Comparison of ENCODE assay signal across 20 cellular contexts in the genomic region with DNA sequence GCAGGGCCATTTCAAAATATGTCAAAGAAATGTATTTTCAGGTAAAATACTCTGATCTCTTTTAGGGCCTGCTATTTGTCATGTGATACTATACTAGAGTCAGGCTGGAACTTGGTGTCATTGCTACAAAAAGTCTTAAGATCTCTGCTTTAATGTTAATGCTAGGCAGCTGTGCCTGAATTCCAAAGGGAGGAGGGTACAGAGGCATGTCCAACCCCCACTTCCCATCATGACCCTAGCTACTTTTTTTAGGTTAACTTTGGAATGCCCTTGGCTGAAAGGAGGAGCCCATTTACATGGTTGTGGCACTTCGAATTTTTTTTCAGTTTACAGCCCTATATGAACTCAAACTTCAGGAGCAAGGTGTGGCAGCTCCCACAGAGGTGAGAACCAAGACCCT.
"Had no signal": no experiment of that assay in that cellular context is flagged by ENCODE, and none has a peak within 500 bp of the region (broad histone marks: within the 10 kb centered on the region; RNA-seq: fewer than 3 reads in every experiment).

No MANE protein-coding gene starts in this region.

- H3K27ac ChIP-seq: epithelial cell of prostate, esophagus muscularis mucosa, gastroesophageal sphincter, skin epidermis, stomach, thoracic aorta, transverse colon had no signal

- H3K4me1 ChIP-seq: esophagus muscularis mucosa, gastroesophageal sphincter, stomach, transverse colon had no signal

- H3K9me3 Mint-ChIP-seq: natural killer cell treated with Interleukin-12 subunit alpha and Interleukin-12 subunit beta and Interleukin-15 and Interleukin-18, amount 100 ng/mL, for 72 hours had no signal

- H3K36me3 ChIP-seq: esophagus muscularis mucosa, gastroesophageal sphincter, stomach, thoracic aorta, transverse colon had no signal

- H3K36me3 Mint-ChIP-seq: natural killer cell treated with Interleukin-12 subunit alpha and Interleukin-12 subunit beta and Interleukin-15 and Interleukin-18, amount 100 ng/mL, for 72 hours had no signal

- H3K4me3 ChIP-seq: esophagus muscularis mucosa, gastroesophageal sphincter, mucosa of descending colon, skin epidermis, stomach, thoracic aorta, transverse colon had no signal

- H3K9me3 ChIP-seq: esophagus muscularis mucosa, gastroesophageal sphincter, mucosa of descending colon, stomach, thoracic aorta, transverse colon had no signal

- H3K4me1 Mint-ChIP-seq: stimulated activated naive B cell treated with anti-CD40 and anti-IgM and Interleukin-4, amounts not matched to agents 10 μg/mL and 1 μg/mL and 100 μg/mL, for 72 hours had no signal

- H3K4me3 Mint-ChIP-seq: natural killer cell treated with Interleukin-12 subunit alpha and Interleukin-12 subunit beta and Interleukin-15 and Interleukin-18, amount 100 ng/mL, for 72 hours; stimulated activated naive B cell treated with anti-CD40 and anti-IgM and Interleukin-4, amounts not matched to agents 10 μg/mL and 1 μg/mL and 100 μg/mL, for 72 hours had no signal

- H3K27me3 ChIP-seq: esophagus muscularis mucosa, gastroesophageal sphincter, stomach, transverse colon had no signal

- H3K27ac Mint-ChIP-seq: natural killer cell treated with Interleukin-12 subunit alpha and Interleukin-12 subunit beta and Interleukin-15 and Interleukin-18, amount 100 ng/mL, for 72 hours; stimulated activated naive B cell treated with anti-CD40 and anti-IgM and Interleukin-4, amounts not matched to agents 10 μg/mL and 1 μg/mL and 100 μg/mL, for 72 hours had no signal

- DNase-seq: central memory CD4-positive, alpha-beta T cell; effector memory CD4-positive, alpha-beta T cell; foreskin fibroblast; glutamatergic neuron; left colon; mammary epithelial cell; mucosa of descending colon; stimulated activated CD4-positive, alpha-beta T cell treated with anti-CD3 and anti-CD28 coated beads, Interleukin-2, amount 100 ng/mL, for 24 hours; stimulated activated CD4-positive, alpha-beta T cell treated with anti-CD3 and anti-CD28 coated beads, Interleukin-4, amount 100 ng/mL, for 4 hours; stimulated activated naive B cell treated with anti-CD40 and anti-IgM and Interleukin-4, amounts not matched to agents 10 μg/mL and 1 μg/mL and 100 μg/mL, for 72 hours; stomach; substantia nigra; transverse colon had no signal

- ATAC-seq: gastroesophageal sphincter; left colon; mucosa of descending colon; natural killer cell treated with Interleukin-12 subunit alpha and Interleukin-12 subunit beta and Interleukin-15 and Interleukin-18, amount 100 ng/mL, for 72 hours; sciatic nerve; stimulated activated naive B cell treated with anti-CD40 and anti-IgM and Interleukin-4, amounts not matched to agents 10 μg/mL and 1 μg/mL and 100 μg/mL, for 72 hours had no signal
